Comparison of ENCODE assay signal across 8 cellular contexts in genomic region chr1:220046052-220046930, GRCh38. TPM values are rescaled to one million over a fixed set of nuclear protein-coding genes. Genes with fewer than 3 reads are reported as not detected.
A peak's percentile ranks its signal among the peaks of the same experiment; 100 is the strongest.
DNase-seq lines count a peak whose midpoint lies in the region; ATAC-seq lines count a peak whose summit lies in the region.

EPRS1 (minus strand) TSS chr1:220046505; CDS start chr1:220046388, 117 bp downstream.

- H3K4me1 Mint-ChIP-seq in CD8-positive, alpha-beta memory T cell = peaks cover 30 to 50% (median 41%) of the 10 kb centered on the region in 3 donors
- peaks cover 15 to 30% of the 10 kb centered on the region in 2 donors for H3K4me1 Mint-ChIP-seq in effector memory CD8-positive, alpha-beta T cell (ENCODE audit: low read depth in 2 of 2)
- H3K4me1 Mint-ChIP-seq in memory B cell = peaks cover 8% of the 10 kb centered on the region

- ATAC-seq in GM19463 (IDR thresholded peaks at IDR 0.05; ENCODE audit: unreplicated experiment) (peak; percentile 99), memory B cell (ENCODE audit: low read depth) (peak; percentile 98)
- ATAC-seq in effector memory CD8-positive, alpha-beta T cell (replicated peaks) = peak; percentile 96

- H3K9me3 ChIP-seq in CD8-positive, alpha-beta memory T cell (ENCODE audit: low read length) = no peaks in the 10 kb centered on the region

- peaks cover 26% of the 10 kb centered on the region for H3K4me1 ChIP-seq in CD8-positive, alpha-beta memory T cell (ENCODE audit: insufficient read depth, low read length)

- no peaks in the 10 kb centered on the region for H3K27me3 ChIP-seq in CD8-positive, alpha-beta memory T cell (ENCODE audit: insufficient read depth, low read length, poor library complexity, severe bottlenecking)

- peak within 1 kb of the TSS; percentile 90 to 99 (median 95) for H3K27ac Mint-ChIP-seq in CD8-positive, alpha-beta memory T cell
- peak within 1 kb of the TSS; percentile 89 to 92 for H3K27ac Mint-ChIP-seq in effector memory CD8-positive, alpha-beta T cell
- H3K27ac Mint-ChIP-seq in memory B cell = peak within 1 kb of the TSS; percentile 86

- H3K36me3 ChIP-seq in CD8-positive, alpha-beta memory T cell (ENCODE audit: insufficient read depth, low read length) = no peaks in the 10 kb centered on the region

- H3K36me3 Mint-ChIP-seq in CD8-positive, alpha-beta memory T cell = peaks cover 0 to 19% (median 0%) of the 10 kb centered on the region in 3 donors
- peaks cover 24% of the 10 kb centered on the region for H3K36me3 Mint-ChIP-seq in effector memory CD8-positive, alpha-beta T cell (ENCODE audit: insufficient read depth)
- H3K36me3 Mint-ChIP-seq in memory B cell = no peaks in the 10 kb centered on the region

- H3K9me3 Mint-ChIP-seq in CD8-positive, alpha-beta memory T cell = no peaks in the 10 kb centered on the region
- no peaks in the 10 kb centered on the region for H3K9me3 Mint-ChIP-seq in effector memory CD8-positive, alpha-beta T cell
- no peaks in the 10 kb centered on the region for H3K9me3 Mint-ChIP-seq in memory B cell

- CTCF ChIA-PET in CD8-positive, alpha-beta memory T cell (lab: Charles Lee) = interaction anchor here (0.7 to 1.3 kb wide), 4 partner anchors 10 to 66 kb away, joined by 3 to 4 read pairs (median 3); no protein-coding TSS in a partner anchor
- CTCF ChIA-PET in activated CD8-positive, alpha-beta memory T cell treated with anti-CD3 and anti-CD28 coated beads for 36 hours (lab: Charles Lee) = interaction anchor here (0.6 kb wide), 1 partner anchor 10 kb away, joined by 4 read pairs; no protein-coding TSS in a partner anchor

- POLR2A ChIA-PET in CD8-positive, alpha-beta memory T cell (lab: Charles Lee) = interaction anchor here (0.6 to 1.0 kb wide), 2 partner anchors 8 to 43 kb away, joined by 7 to 8 read pairs; partner anchors contain the start of gene BPNT1
- POLR2A ChIA-PET in activated CD8-positive, alpha-beta memory T cell treated with anti-CD3 and anti-CD28 coated beads for 36 hours (lab: Charles Lee) = interaction anchor here (1.0 kb wide), 1 partner anchor 43 kb away, joined by 3 read pairs; the partner anchor contains the start of gene BPNT1

- H3K27me3 Mint-ChIP-seq in CD8-positive, alpha-beta memory T cell = no peaks in the 10 kb centered on the region
- H3K27me3 Mint-ChIP-seq in effector memory CD8-positive, alpha-beta T cell = no peaks in the 10 kb centered on the region
- no peaks in the 10 kb centered on the region for H3K27me3 Mint-ChIP-seq in memory B cell

- peak within 1 kb of the TSS; percentile 87 for H3K27ac ChIP-seq in CD8-positive, alpha-beta memory T cell (ENCODE audit: low read depth, low read length)

- peak within 1 kb of the TSS; percentile 85 to 97 (median 94) for H3K4me3 Mint-ChIP-seq in CD8-positive, alpha-beta memory T cell
- peak within 1 kb of the TSS; percentile 83 to 94 for H3K4me3 Mint-ChIP-seq in effector memory CD8-positive, alpha-beta T cell
- H3K4me3 Mint-ChIP-seq in memory B cell = peak within 1 kb of the TSS; percentile 88

- peak within 1 kb of the TSS; percentile 81 for H3K4me3 ChIP-seq in CD8-positive, alpha-beta memory T cell (ENCODE audit: low read length)

- peak; percentile 89 to 97 (median 97) for DNase-seq in CD8-positive, alpha-beta memory T cell
- DNase-seq in HS-27A (ENCODE audit: low read depth) = peak; percentile 92
- DNase-seq in NK-92 (lab: John Stamatoyannopoulos, UW; ENCODE audit: unreplicated experiment) = peak; percentile 52
- DNase-seq in effector memory CD8-positive, alpha-beta T cell = peak; percentile 92 to 94 (median 93)
- peak; percentile 86 to 93 for DNase-seq in memory B cell (ENCODE audit: low spot score in 2 of 2)
- peak; percentile 92 for DNase-seq in stimulated activated CD8-positive, alpha-beta memory T cell treated with anti-CD3 and anti-CD28 coated beads, Interleukin-12 subunit alpha, Interleukin-12 subunit beta, amount 100 ng/mL, for 4 hours (ENCODE audit: low read depth)

RNA-seq across cellular contexts. Expression of gene EPRS1, which starts in this region (rescaled TPM):
- total RNA-seq in CD8-positive, alpha-beta memory T cell = 100 to 1,000 TPM; 174 to 204 TPM
- polyA plus RNA-seq in CD8-positive, alpha-beta memory T cell = 51.8 TPM
- total RNA-seq in activated CD8-positive, alpha-beta memory T cell treated with anti-CD3 and anti-CD28 coated beads for 36 hours = 100 to 1,000 TPM; 219 to 232 TPM

Comparison
In these comparisons a context has a peak if more than half of its experiments do, and no peak if none do; other contexts are left out.
1. Peak in every context shown above with its lines: DNase-seq, ATAC-seq, H3K4me3 ChIP-seq and H3K27ac ChIP-seq.